1 cellular context compared by ENCODE assay signal in genomic region chr19:18467978-18468377, GRCh38.
TF ChIP-seq lines count a peak whose summit lies in the region.

No MANE protein-coding gene starts in this region.

TF ChIP-seq in H1, 55 proteins besides CTCF, POLR2A, EP300 and RAD21:
- no peak for TF ChIP-seq YY1 (IDR thresholded peaks at IDR 0.05; ENCODE audit: low read depth, low read length)
- no peak for TF ChIP-seq CHD7 (IDR thresholded peaks at IDR 0.05; ENCODE audit: insufficient replicate concordance, low read length)
- TF ChIP-seq EZH2 (IDR thresholded peaks at IDR 0.05; ENCODE audit: low read depth, low read length, severe bottlenecking): no peak
- no peak for TF ChIP-seq RNF2 (IDR thresholded peaks at IDR 0.05; ENCODE audit: borderline replicate concordance, low read depth, low read length, missing control alignments, poor library complexity, severe bottlenecking)
- no peak for TF ChIP-seq KDM1A (IDR thresholded peaks at IDR 0.05; ENCODE audit: borderline replicate concordance, low read length)
- no peak for TF ChIP-seq FOSL1 (IDR thresholded peaks at IDR 0.05; ENCODE audit: insufficient read depth, low read depth, low read length)
- TF ChIP-seq MAX (IDR thresholded peaks at IDR 0.05): no peak
- no peak for TF ChIP-seq CBX5 (IDR thresholded peaks at IDR 0.05; ENCODE audit: low read depth, low read length)
- TF ChIP-seq ATF3 (IDR thresholded peaks at IDR 0.05; ENCODE audit: insufficient read depth, low read depth, low read length): no peak
- no peak for TF ChIP-seq CBX8 (IDR thresholded peaks at IDR 0.05; ENCODE audit: borderline replicate concordance, low read depth, low read length)
- TF ChIP-seq SP4 (IDR thresholded peaks at IDR 0.05; ENCODE audit: low read length): no peak
- TF ChIP-seq NRF1 (IDR thresholded peaks at IDR 0.05; ENCODE audit: low read depth, low read length): no peak
- TF ChIP-seq CEBPB (IDR thresholded peaks at IDR 0.05; ENCODE audit: low read depth, low read length): no peak
- TF ChIP-seq GABPA (IDR thresholded peaks at IDR 0.05; ENCODE audit: borderline replicate concordance, insufficient read depth, low read length): no peak
